ENCODE assay signal across 17 cellular contexts in the genomic region with DNA sequence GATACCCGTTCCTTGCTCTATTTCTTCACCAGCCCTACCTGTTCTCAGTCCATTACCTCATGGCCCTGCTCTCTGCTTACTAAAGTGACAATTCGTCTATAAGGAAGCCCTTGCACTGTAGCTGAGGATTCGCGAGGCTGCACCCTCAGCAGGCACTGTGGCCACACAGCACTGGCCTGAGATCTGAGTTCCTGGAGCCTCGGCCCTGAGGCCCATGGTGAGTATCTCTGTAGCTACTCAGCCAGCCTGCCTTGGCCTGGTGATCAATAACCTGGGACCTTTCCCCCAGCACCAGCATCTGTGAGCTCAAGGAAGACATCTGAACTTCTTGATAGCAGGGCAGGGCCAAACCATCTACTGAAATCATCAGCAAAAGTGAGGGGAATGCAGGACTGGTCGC.
DNase-seq lines count a peak whose midpoint lies in the region; ATAC-seq and TF ChIP-seq lines count a peak whose summit lies in the region.
"Had no signal": no experiment of that assay in that cellular context is flagged by ENCODE, and none has a peak within 500 bp of the region (broad histone marks: within the 10 kb centered on the region; RNA-seq: fewer than 3 reads in every experiment).

No MANE protein-coding gene starts in this region.

- no peak for TF ChIP-seq CTCF in brain (conservative IDR thresholded peaks at IDR 0.05)
- no peak for TF ChIP-seq CTCF in lower lobe of right lung (IDR thresholded peaks at IDR 0.05)

- peaks cover 51% of the 10 kb centered on the region for H3K4me1 Mint-ChIP-seq in brain
- peaks cover 9% of the 10 kb centered on the region for H3K4me1 Mint-ChIP-seq in stimulated activated effector memory CD8-positive, alpha-beta T cell treated with anti-CD3 and anti-CD28 coated beads, Interleukin-12 subunit alpha, Interleukin-12 subunit beta, amount 100 ng/mL, for 72 hours
- H3K4me1 Mint-ChIP-seq: activated B cell treated with CpG ODN at 0.5 μM for 24 hours, B cell had no signal

- intact Hi-C loops in lower lobe of right lung (cut with DNase I), result no loop called here

- in situ Hi-C loops in KBM-7 (cut with MboI; ENCODE audit: low pct_unique_long_range_greater_than_20kb, low sequenced_read_pairs), result no loop called here

- ATAC-seq in lower lobe of right lung, result no peak
- no peak for ATAC-seq in stimulated activated effector memory CD8-positive, alpha-beta T cell treated with anti-CD3 and anti-CD28 coated beads, Interleukin-12 subunit alpha, Interleukin-12 subunit beta, amount 100 ng/mL, for 72 hours
- no peak for ATAC-seq in GM19397 (IDR thresholded peaks at IDR 0.05; ENCODE audit: unreplicated experiment)
- ATAC-seq: GM12878, T-helper 17 cell had no signal

- H3K27me3 ChIP-seq in H7 (ENCODE audit: control insufficient read depth, insufficient read depth, low read length) (no peaks in the 10 kb centered on the region), lower lobe of right lung (ENCODE audit: low read depth) (no peaks in the 10 kb centered on the region)

- peak overlapping the region; percentile 48 for H3K27ac ChIP-seq in lower lobe of right lung

- peak overlapping the region; percentile 35 to 96 (median 82) for H3K27ac Mint-ChIP-seq in brain
- H3K27ac Mint-ChIP-seq in stimulated activated effector memory CD8-positive, alpha-beta T cell treated with anti-CD3 and anti-CD28 coated beads, Interleukin-12 subunit alpha, Interleukin-12 subunit beta, amount 100 ng/mL, for 72 hours, result peak overlapping the region; percentile 29
- H3K27ac Mint-ChIP-seq: activated B cell treated with CpG ODN at 0.5 μM for 24 hours; B cell; stimulated activated naive CD8-positive, alpha-beta T cell treated with anti-CD3 and anti-CD28 coated beads, Interleukin-15, Interleukin-2, amounts not matched to agents 100 ng/mL and 50 ng/mL, for 24 hours; T-helper 17 cell had no signal

- peaks cover 5% of the 10 kb centered on the region for H3K27me3 Mint-ChIP-seq in brain
- H3K27me3 Mint-ChIP-seq: stimulated activated naive CD8-positive, alpha-beta T cell treated with anti-CD3 and anti-CD28 coated beads, Interleukin-15, Interleukin-2, amounts not matched to agents 100 ng/mL and 50 ng/mL, for 24 hours had no signal

- H3K4me3 ChIP-seq in H7 (ENCODE audit: insufficient read depth, low read depth, low read length), result no peak overlapping the region
- H3K4me3 ChIP-seq in lower lobe of right lung, result no peak overlapping the region
- H3K4me3 ChIP-seq: GM12878 had no signal

- H3K9me3 Mint-ChIP-seq in brain, result peaks cover 5 to 9% (median 9%) of the 10 kb centered on the region in 5 experiments
- H3K9me3 Mint-ChIP-seq in stimulated activated effector memory CD8-positive, alpha-beta T cell treated with anti-CD3 and anti-CD28 coated beads, Interleukin-12 subunit alpha, Interleukin-12 subunit beta, amount 100 ng/mL, for 72 hours, result no peaks in the 10 kb centered on the region
- H3K9me3 Mint-ChIP-seq: activated B cell treated with CpG ODN at 0.5 μM for 24 hours had no signal

- H3K36me3 ChIP-seq in H7 (replicated peaks; ENCODE audit: control insufficient read depth, insufficient read depth, low read length), result no peaks in the 10 kb centered on the region
- H3K36me3 ChIP-seq in lower lobe of right lung, result no peaks in the 10 kb centered on the region

- H3K4me3 Mint-ChIP-seq in brain, result peak overlapping the region in 1 of 5 experiments; percentile 50
- H3K4me3 Mint-ChIP-seq in stimulated activated effector memory CD8-positive, alpha-beta T cell treated with anti-CD3 and anti-CD28 coated beads, Interleukin-12 subunit alpha, Interleukin-12 subunit beta, amount 100 ng/mL, for 72 hours, result no peak overlapping the region
- H3K4me3 Mint-ChIP-seq: activated B cell treated with CpG ODN at 0.5 μM for 24 hours; B cell; stimulated activated naive CD8-positive, alpha-beta T cell treated with anti-CD3 and anti-CD28 coated beads, Interleukin-15, Interleukin-2, amounts not matched to agents 100 ng/mL and 50 ng/mL, for 24 hours; T-helper 17 cell had no signal

- peak; percentile 38 for DNase-seq in H7
- DNase-seq in lower lobe of right lung, result no peak
- no peak for DNase-seq in stimulated activated effector memory CD8-positive, alpha-beta T cell treated with anti-CD3 and anti-CD28 coated beads, Interleukin-12 subunit alpha, Interleukin-12 subunit beta, amount 100 ng/mL, for 72 hours (ENCODE audit: low spot score in 2 of 2)
- DNase-seq in NCI-H748 treated with DMSO at 0.1 percent for 48 hours (lab: John Stamatoyannopoulos, UW), result no peak
- no peak for DNase-seq in KBM-7
- no peak for DNase-seq in 8988T
- DNase-seq: activated B cell treated with CpG ODN at 0.5 μM for 24 hours; activated CD8-positive, alpha-beta memory T cell treated with anti-CD3 and anti-CD28 coated beads for 24 hours; Calu3; cortex of kidney; NCI-H345; T-helper 17 cell had no signal

- H3K9me3 ChIP-seq in lower lobe of right lung, result no peaks in the 10 kb centered on the region

- peaks cover 12% of the 10 kb centered on the region for H3K4me1 ChIP-seq in lower lobe of right lung

- H3K36me3 Mint-ChIP-seq in brain, result no peaks in the 10 kb centered on the region
- no peaks in the 10 kb centered on the region for H3K36me3 Mint-ChIP-seq in stimulated activated effector memory CD8-positive, alpha-beta T cell treated with anti-CD3 and anti-CD28 coated beads, Interleukin-12 subunit alpha, Interleukin-12 subunit beta, amount 100 ng/mL, for 72 hours
